In genomic region chr15:57027596-57027995, GRCh38 we compare ENCODE assay signal across 24 cellular contexts.
"Had no signal": no experiment of that assay in that cellular context is flagged by ENCODE, and none has a peak within 500 bp of the region (broad histone marks: within the 10 kb centered on the region; RNA-seq: fewer than 3 reads in every experiment).

No MANE protein-coding gene starts in this region.

- H3K27ac Mint-ChIP-seq: mesothelial cell of epicardium; natural killer cell; progenitor cell of endocrine pancreas; stimulated activated memory B cell treated with anti-CD40 and anti-IgM and Interleukin-4, amounts not matched to agents 10 μg/mL and 1 μg/mL and 100 μg/mL, for 72 hours; stimulated activated naive CD8-positive, alpha-beta T cell treated with anti-CD3 and anti-CD28 coated beads, Interleukin-15, amount 100 ng/mL, for 72 hours had no signal

- H3K4me2 ChIP-seq: hepatocyte, smooth muscle cell had no signal

- H3K27ac ChIP-seq: hepatocyte, left ventricle myocardium inferior, ovary, right atrium auricular region, right lobe of liver, testis, thyroid gland, transverse colon, upper lobe of left lung had no signal

- H3K27me3 ChIP-seq: hepatocyte, ovary, right atrium auricular region, right lobe of liver, testis, thyroid gland, transverse colon, upper lobe of left lung had no signal

- H3K4me3 Mint-ChIP-seq: mesothelial cell of epicardium; naive B cell; natural killer cell; stimulated activated memory B cell treated with anti-CD40 and anti-IgM and Interleukin-4, amounts not matched to agents 10 μg/mL and 1 μg/mL and 100 μg/mL, for 72 hours; stimulated activated naive CD8-positive, alpha-beta T cell treated with anti-CD3 and anti-CD28 coated beads, Interleukin-15, amount 100 ng/mL, for 72 hours had no signal

- H3K36me3 ChIP-seq: left ventricle myocardium inferior, ovary, right atrium auricular region, right lobe of liver, thyroid gland, transverse colon, upper lobe of left lung had no signal

- ATAC-seq: natural killer cell; right lobe of liver; stimulated activated memory B cell treated with anti-CD40 and anti-IgM and Interleukin-4, amounts not matched to agents 10 μg/mL and 1 μg/mL and 100 μg/mL, for 72 hours; stimulated activated naive CD8-positive, alpha-beta T cell treated with anti-CD3 and anti-CD28 coated beads, Interleukin-15, amount 100 ng/mL, for 72 hours had no signal

- H3K4me1 ChIP-seq: testis had no signal

- H3K27me3 Mint-ChIP-seq: naive B cell; progenitor cell of endocrine pancreas; stimulated activated memory B cell treated with anti-CD40 and anti-IgM and Interleukin-4, amounts not matched to agents 10 μg/mL and 1 μg/mL and 100 μg/mL, for 72 hours; stimulated activated naive CD8-positive, alpha-beta T cell treated with anti-CD3 and anti-CD28 coated beads, Interleukin-15, amount 100 ng/mL, for 72 hours had no signal

- H2AFZ ChIP-seq: hepatocyte had no signal

- DNase-seq: islet precursor cell; left ventricle myocardium inferior; mesendoderm; naive B cell; natural killer cell; ovary; right lobe of liver; stimulated activated CD4-positive, alpha-beta T cell treated with anti-CD3 and anti-CD28 coated beads, Interleukin-1b, Interleukin-23, amount 100 ng/mL, for 48 hours; stimulated activated CD4-positive, alpha-beta T cell treated with anti-CD3 and anti-CD28 coated beads, Interleukin-2, amount 100 ng/mL, for 48 hours; stimulated activated CD4-positive, alpha-beta T cell treated with anti-CD3 and anti-CD28 coated beads, Interleukin-4, amount 100 ng/mL, for 4 hours; stimulated activated CD8-positive, alpha-beta memory T cell treated with anti-CD3 and anti-CD28 coated beads, Interleukin-4, amount 100 ng/mL, for 48 hours; stimulated activated naive CD4-positive, alpha-beta T cell treated with Interleukin-2 at 50 U/mL for 16 hours; stimulated activated naive CD8-positive, alpha-beta T cell treated with anti-CD3 and anti-CD28 coated beads, Interleukin-15, amount 100 ng/mL, for 72 hours; testis; thyroid gland; transverse colon; upper lobe of left lung had no signal

- H3K9me3 Mint-ChIP-seq: natural killer cell; stimulated activated naive CD8-positive, alpha-beta T cell treated with anti-CD3 and anti-CD28 coated beads, Interleukin-15, amount 100 ng/mL, for 72 hours had no signal

- H3K4me3 ChIP-seq: hepatocyte, left ventricle myocardium inferior, lung, ovary, right atrium auricular region, right lobe of liver, smooth muscle cell, testis, thyroid gland, transverse colon, upper lobe of left lung had no signal

- H3K36me3 Mint-ChIP-seq: natural killer cell had no signal

- H3K9me3 ChIP-seq: left ventricle myocardium inferior, ovary, right atrium auricular region, right lobe of liver, testis, thyroid gland, transverse colon, upper lobe of left lung had no signal
